In genomic region chr7:17986826-17987225, GRCh38 we compare ENCODE assay signal across 1 cellular context.
TF ChIP-seq lines count a peak whose summit lies in the region.

No MANE protein-coding gene starts in this region.

TF ChIP-seq in SK-N-SH treated with all-trans-retinoic acid at 6 μM for 48 hours, 23 proteins besides CTCF, POLR2A, EP300 and RAD21 (continued from another document):
- TF ChIP-seq CSRNP3 (CRISPR knock-in tag; IDR thresholded peaks at IDR 0.05) (no peak), ESRRG (CRISPR knock-in tag; IDR thresholded peaks at IDR 0.05) (no peak), BACH2 (CRISPR knock-in tag; IDR thresholded peaks at IDR 0.05; ENCODE audit: borderline replicate concordance) (no peak), SNAI2 (CRISPR knock-in tag; IDR thresholded peaks at IDR 0.05) (no peak)
